In the genomic region with DNA sequence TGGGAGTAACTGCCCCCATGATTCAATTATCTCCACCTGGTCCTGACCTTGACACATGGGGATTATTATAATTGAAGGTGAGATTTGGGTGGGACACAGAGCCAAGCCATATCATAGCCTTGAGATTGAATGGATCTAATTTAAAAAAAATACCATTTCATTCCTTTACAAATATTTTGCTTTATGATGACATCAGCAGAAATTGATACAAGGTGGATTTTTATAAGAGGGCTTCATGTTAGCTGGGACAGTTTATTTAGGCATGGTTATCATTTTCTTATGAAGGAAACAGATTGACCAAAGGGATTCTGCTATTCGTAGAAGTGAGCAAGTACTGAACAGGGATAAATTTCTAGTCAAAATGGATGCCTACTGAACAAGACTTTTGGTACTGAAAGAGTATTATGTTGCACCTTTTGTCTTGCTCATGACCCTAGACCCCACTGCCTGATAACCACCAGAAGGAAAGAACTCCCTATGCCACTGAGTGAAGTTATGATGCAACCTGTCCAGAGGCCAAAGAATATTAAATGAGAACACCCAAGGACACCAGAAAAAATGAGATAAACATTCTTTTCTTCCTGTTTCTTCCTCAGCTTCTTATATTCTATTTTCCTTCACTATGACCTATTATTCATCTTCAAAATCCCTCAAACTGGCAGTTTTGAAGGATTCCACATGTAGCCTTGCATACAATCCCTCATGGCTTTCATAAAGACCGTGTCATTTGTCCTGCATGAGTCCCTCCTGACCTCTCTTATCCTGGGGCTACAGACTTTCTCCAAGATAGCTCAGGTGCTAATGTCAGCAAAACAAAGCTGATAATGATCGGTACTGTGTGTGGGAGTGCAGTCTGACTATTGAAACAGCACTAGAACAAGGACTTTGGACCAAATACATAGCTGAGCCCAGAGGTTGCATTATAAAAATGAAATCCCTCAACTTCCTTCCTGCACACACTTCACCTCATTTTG, we compare ENCODE assay signal across 1 cellular context.
TF ChIP-seq lines count a peak whose summit lies in the region.

No MANE protein-coding gene starts in this region.

TF ChIP-seq in K562, 482 proteins besides CTCF, POLR2A, EP300 and RAD21 (continued from another document):
- TF ChIP-seq, protein P1, sequence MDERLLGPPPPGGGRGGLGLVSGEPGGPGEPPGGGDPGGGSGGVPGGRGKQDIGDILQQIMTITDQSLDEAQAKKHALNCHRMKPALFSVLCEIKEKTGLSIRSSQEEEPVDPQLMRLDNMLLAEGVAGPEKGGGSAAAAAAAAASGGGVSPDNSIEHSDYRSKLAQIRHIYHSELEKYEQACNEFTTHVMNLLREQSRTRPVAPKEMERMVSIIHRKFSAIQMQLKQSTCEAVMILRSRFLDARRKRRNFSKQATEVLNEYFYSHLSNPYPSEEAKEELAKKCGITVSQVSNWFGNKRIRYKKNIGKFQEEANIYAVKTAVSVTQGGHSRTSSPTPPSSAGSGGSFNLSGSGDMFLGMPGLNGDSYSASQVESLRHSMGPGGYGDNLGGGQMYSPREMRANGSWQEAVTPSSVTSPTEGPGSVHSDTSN (CRISPR knock-in tag; IDR thresholded peaks at IDR 0.05; ENCODE audit: low read depth) = no peak
- TF ChIP-seq, protein P1 (tag; conservative IDR thresholded peaks at IDR 0.05; ENCODE audit: low read depth) = no peak
- TF ChIP-seq NCOR1 (IDR thresholded peaks at IDR 0.05) = peak; percentile 32; the same call in 1 of the 2 replicates
- TF ChIP-seq EP400 (IDR thresholded peaks at IDR 0.05) = no peak
- TF ChIP-seq CBFA2T3 (IDR thresholded peaks at IDR 0.05) = peak; percentile 70
- peak; percentile 92 for TF ChIP-seq ZNF316 (IDR thresholded peaks at IDR 0.05)
- peak; percentile 92 for TF ChIP-seq MAFK (IDR thresholded peaks at IDR 0.05; ENCODE audit: low read length)
- TF ChIP-seq MYBL2 (IDR thresholded peaks at IDR 0.05; ENCODE audit: low read depth) = no peak
- no peak for TF ChIP-seq MYBL2 (CRISPR knock-in tag; IDR thresholded peaks at IDR 0.05; ENCODE audit: borderline replicate concordance)
- TF ChIP-seq CEBPG (CRISPR knock-in tag; IDR thresholded peaks at IDR 0.05) = no peak
- 0 out of 4 replicates have a peak, but pooled peaks of 1 of the 2 experiments have one; percentile 11 for TF ChIP-seq CEBPG (tag; conservative IDR thresholded peaks at IDR 0.05 in 1 of 2, IDR thresholded peaks at IDR 0.05 in 1 of 2)
- TF ChIP-seq PHB2 (IDR thresholded peaks at IDR 0.05; ENCODE audit: low read depth) = no peak
- TF ChIP-seq, protein P2, sequence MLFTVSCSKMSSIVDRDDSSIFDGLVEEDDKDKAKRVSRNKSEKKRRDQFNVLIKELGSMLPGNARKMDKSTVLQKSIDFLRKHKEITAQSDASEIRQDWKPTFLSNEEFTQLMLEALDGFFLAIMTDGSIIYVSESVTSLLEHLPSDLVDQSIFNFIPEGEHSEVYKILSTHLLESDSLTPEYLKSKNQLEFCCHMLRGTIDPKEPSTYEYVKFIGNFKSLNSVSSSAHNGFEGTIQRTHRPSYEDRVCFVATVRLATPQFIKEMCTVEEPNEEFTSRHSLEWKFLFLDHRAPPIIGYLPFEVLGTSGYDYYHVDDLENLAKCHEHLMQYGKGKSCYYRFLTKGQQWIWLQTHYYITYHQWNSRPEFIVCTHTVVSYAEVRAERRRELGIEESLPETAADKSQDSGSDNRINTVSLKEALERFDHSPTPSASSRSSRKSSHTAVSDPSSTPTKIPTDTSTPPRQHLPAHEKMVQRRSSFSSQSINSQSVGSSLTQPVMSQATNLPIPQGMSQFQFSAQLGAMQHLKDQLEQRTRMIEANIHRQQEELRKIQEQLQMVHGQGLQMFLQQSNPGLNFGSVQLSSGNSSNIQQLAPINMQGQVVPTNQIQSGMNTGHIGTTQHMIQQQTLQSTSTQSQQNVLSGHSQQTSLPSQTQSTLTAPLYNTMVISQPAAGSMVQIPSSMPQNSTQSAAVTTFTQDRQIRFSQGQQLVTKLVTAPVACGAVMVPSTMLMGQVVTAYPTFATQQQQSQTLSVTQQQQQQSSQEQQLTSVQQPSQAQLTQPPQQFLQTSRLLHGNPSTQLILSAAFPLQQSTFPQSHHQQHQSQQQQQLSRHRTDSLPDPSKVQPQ (CRISPR knock-in tag; IDR thresholded peaks at IDR 0.05; ENCODE audit: borderline replicate concordance) = no peak
- TF ChIP-seq FOXA3 (CRISPR knock-in tag; conservative IDR thresholded peaks at IDR 0.05 in 1 of 2, IDR thresholded peaks at IDR 0.05 in 1 of 2) = no peak
- TF ChIP-seq, protein P3, sequence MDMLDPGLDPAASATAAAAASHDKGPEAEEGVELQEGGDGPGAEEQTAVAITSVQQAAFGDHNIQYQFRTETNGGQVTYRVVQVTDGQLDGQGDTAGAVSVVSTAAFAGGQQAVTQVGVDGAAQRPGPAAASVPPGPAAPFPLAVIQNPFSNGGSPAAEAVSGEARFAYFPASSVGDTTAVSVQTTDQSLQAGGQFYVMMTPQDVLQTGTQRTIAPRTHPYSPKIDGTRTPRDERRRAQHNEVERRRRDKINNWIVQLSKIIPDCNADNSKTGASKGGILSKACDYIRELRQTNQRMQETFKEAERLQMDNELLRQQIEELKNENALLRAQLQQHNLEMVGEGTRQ (CRISPR knock-in tag; IDR thresholded peaks at IDR 0.05) = no peak
- peak; percentile 77 for TF ChIP-seq SOX6 (IDR thresholded peaks at IDR 0.05)
- TF ChIP-seq, protein P4, sequence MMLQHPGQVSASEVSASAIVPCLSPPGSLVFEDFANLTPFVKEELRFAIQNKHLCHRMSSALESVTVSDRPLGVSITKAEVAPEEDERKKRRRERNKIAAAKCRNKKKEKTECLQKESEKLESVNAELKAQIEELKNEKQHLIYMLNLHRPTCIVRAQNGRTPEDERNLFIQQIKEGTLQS (IDR thresholded peaks at IDR 0.05) = peak; percentile 65
- TF ChIP-seq, protein P4 (CRISPR knock-in tag; conservative IDR thresholded peaks at IDR 0.05) = no peak
- peak; percentile 80 for TF ChIP-seq C11orf30 (IDR thresholded peaks at IDR 0.05; ENCODE audit: low read depth)
- no peak for TF ChIP-seq RHOXF2B (CRISPR knock-in tag; conservative IDR thresholded peaks at IDR 0.05)
- peak; percentile 55; the same call in 1 of the 2 replicates for TF ChIP-seq TEAD4 (IDR thresholded peaks at IDR 0.05; ENCODE audit: low read length)
- no peak for TF ChIP-seq TEAD4 (CRISPR knock-in tag; IDR thresholded peaks at IDR 0.05; ENCODE audit: borderline replicate concordance)
- TF ChIP-seq TCF3 (CRISPR knock-in tag; IDR thresholded peaks at IDR 0.05) = peak; percentile 13; the same call in 1 of the 2 replicates
- TF ChIP-seq, protein P5, sequence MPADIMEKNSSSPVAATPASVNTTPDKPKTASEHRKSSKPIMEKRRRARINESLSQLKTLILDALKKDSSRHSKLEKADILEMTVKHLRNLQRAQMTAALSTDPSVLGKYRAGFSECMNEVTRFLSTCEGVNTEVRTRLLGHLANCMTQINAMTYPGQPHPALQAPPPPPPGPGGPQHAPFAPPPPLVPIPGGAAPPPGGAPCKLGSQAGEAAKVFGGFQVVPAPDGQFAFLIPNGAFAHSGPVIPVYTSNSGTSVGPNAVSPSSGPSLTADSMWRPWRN (IDR thresholded peaks at IDR 0.05; ENCODE audit: low read depth) = no peak
- TF ChIP-seq HMGN3 (IDR thresholded peaks at IDR 0.05; ENCODE audit: borderline replicate concordance, extremely low read depth, insufficient read length, low read depth, low read length) = no peak
